Comparison of ENCODE assay signal across 8 cellular contexts in the genomic region with DNA sequence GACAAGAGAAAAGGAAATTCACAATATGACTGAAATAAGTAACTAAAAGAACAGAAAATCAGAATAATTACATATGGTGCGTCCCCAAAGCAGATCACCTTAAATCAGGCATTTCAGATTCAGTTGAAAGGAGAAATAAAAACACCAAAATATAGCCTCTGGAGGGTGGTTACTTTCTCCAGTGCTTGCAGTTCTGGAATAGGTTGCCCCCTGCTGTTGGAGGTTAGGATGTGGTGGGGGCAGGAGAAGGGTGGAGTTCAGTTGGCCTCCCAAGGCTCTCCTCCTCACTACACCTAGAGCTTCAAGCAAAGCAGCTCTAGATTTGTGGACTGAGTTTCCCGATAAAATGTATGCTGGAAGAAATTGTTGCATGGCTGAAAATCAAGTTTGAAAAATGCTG.
A peak's percentile ranks its signal among the peaks of the same experiment; 100 is the strongest.
DNase-seq lines count a peak whose midpoint lies in the region; ATAC-seq, FAIRE-seq and TF ChIP-seq lines count a peak whose summit lies in the region.

No MANE protein-coding gene starts in this region.

- TF ChIP-seq CTCF in AG10803 (conservative IDR thresholded peaks at IDR 0.05; ENCODE audit: low read length), result peak; percentile 56

- DNase-seq in AG10803 (ENCODE audit: low read depth) (peak; percentile 40), GM19238 (ENCODE audit: insufficient read length, low spot score) (peak; percentile 7), LoVo (ENCODE audit: low spot score) (peak; percentile 6), fibroblast of gingiva (ENCODE audit: low read depth) (peak; percentile 44), HTR-8/SVneo (ENCODE audit: insufficient read length, low spot score) (no peak), NCI-H1092 (lab: John Stamatoyannopoulos, UW) (no peak)
- no peak for DNase-seq in activated T-cell treated with anti-CD3 and anti-CD28 coated beads, Interleukin-2, amount 50 U/mL, for 4 hours

- H3K4me3 ChIP-seq in AG10803 (ENCODE audit: low read length), result no peak overlapping the region

- H3K36me3 Mint-ChIP-seq in activated T-cell treated with anti-CD3 and anti-CD28 coated beads, Interleukin-2, amount 50 U/mL, for 4 hours (ENCODE audit: insufficient read depth), result no peaks in the 10 kb centered on the region

- no peaks in the 10 kb centered on the region for H3K9me3 Mint-ChIP-seq in activated T-cell treated with anti-CD3 and anti-CD28 coated beads, Interleukin-2, amount 50 U/mL, for 4 hours

- H3K4me3 Mint-ChIP-seq in activated T-cell treated with anti-CD3 and anti-CD28 coated beads, Interleukin-2, amount 50 U/mL, for 4 hours, result no peak overlapping the region

- no peak for ATAC-seq in activated T-cell treated with anti-CD3 and anti-CD28 coated beads, Interleukin-2, amount 50 U/mL, for 4 hours
- ATAC-seq in GM21723 (IDR thresholded peaks at IDR 0.05; ENCODE audit: unreplicated experiment), result no peak

- H3K27me3 Mint-ChIP-seq in activated T-cell treated with anti-CD3 and anti-CD28 coated beads, Interleukin-2, amount 50 U/mL, for 4 hours (ENCODE audit: low read depth), result no peaks in the 10 kb centered on the region

- FAIRE-seq in HTR-8/SVneo (lab: Jason Lieb, UNC), result no peak

- no peaks in the 10 kb centered on the region for H3K4me1 Mint-ChIP-seq in activated T-cell treated with anti-CD3 and anti-CD28 coated beads, Interleukin-2, amount 50 U/mL, for 4 hours (ENCODE audit: low read depth)

Comparison
In these comparisons a context has a peak if more than half of its experiments do, and no peak if none do; other contexts are left out.
1. DNase-seq: peak in AG10803 (single experiment), GM19238 (single experiment), LoVo (single experiment) and fibroblast of gingiva (single experiment); none in HTR-8/SVneo (single experiment), activated T-cell treated with anti-CD3 and anti-CD28 coated beads, Interleukin-2, amount 50 U/mL, for 4 hours (single experiment) and NCI-H1092 (single experiment).